11 cellular contexts compared by ENCODE assay signal in the genomic region with DNA sequence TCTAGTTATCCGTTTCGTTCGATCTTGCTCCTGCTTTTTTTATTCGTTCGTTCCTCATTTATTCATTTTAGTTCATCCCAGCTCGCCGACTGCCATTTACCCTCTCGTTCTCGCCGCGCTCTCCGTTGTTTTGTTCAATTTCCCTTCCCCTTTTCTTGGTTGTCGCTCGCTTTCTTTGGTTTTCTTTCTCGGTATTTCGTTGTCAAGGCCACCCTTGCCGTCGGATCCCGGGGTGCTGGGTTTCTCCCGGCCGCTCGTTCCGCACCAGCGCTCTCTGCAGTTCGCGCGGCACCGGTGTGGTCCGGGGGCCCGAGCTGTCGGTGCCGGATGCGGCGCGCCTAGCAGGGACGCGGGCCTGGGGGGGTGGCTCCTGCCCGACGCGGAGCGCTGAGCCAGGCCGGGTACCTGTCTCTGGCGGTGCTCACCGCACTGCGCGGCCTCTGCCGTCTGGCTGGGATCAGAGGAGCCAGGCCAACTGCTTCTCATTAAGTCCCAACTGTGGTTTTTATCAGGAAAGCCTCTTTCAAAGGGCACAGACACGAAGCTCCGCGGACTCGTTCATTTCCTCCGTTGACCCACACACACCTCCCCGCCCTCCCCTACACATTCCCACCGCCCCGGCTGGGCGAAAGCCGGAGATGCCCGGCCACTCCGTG. TPM values are rescaled to one million over a fixed set of nuclear protein-coding genes. Genes with fewer than 3 reads are reported as not detected.
DNase-seq lines count a peak whose midpoint lies in the region; ATAC-seq and TF ChIP-seq lines count a peak whose summit lies in the region.
"Had no signal": no experiment of that assay in that cellular context is flagged by ENCODE, and none has a peak within 500 bp of the region (broad histone marks: within the 10 kb centered on the region; RNA-seq: fewer than 3 reads in every experiment).

No MANE protein-coding gene starts in this region.

- no peaks in the 10 kb centered on the region for H3K36me3 Mint-ChIP-seq in activated naive CD4-positive, alpha-beta T cell treated with anti-CD3 and anti-CD28 coated beads, Interleukin-2, amount 10 ng/mL, durations not matched to agents 7 days and 5 days
- no peaks in the 10 kb centered on the region for H3K36me3 Mint-ChIP-seq in stimulated activated naive CD8-positive, alpha-beta T cell treated with anti-CD3 and anti-CD28 coated beads, Interleukin-15, Interleukin-2, amounts not matched to agents 100 ng/mL and 50 ng/mL, for 24 hours (ENCODE audit: low read depth)

- H3K4me2 ChIP-seq in SK-N-SH = no peak overlapping the region

- H3K4me3 ChIP-seq in SK-N-SH (ENCODE audit: low read depth in 2 of 2, low read length in 1 of 2) = no peak overlapping the region

- H4K20me1 ChIP-seq in SK-N-SH (ENCODE audit: insufficient read depth) = no peaks in the 10 kb centered on the region

- H3K79me2 ChIP-seq in SK-N-SH (ENCODE audit: insufficient read depth) = no peaks in the 10 kb centered on the region

- no peak for TF ChIP-seq EP300 in SK-N-SH (IDR thresholded peaks at IDR 0.05; ENCODE audit: borderline replicate concordance in 1 of 2, low read depth in 1 of 2, low read length in 1 of 2)

- H3K36me3 ChIP-seq in SK-N-SH (replicated peaks in 1 of 2; ENCODE audit: control insufficient read depth in 1 of 2, insufficient read depth in 2 of 2, low read length in 1 of 2) = no peaks in the 10 kb centered on the region
- H3K36me3 ChIP-seq: breast epithelium, heart left ventricle had no signal

- no peak for ATAC-seq in GM18873 (IDR thresholded peaks at IDR 0.05; ENCODE audit: low FRiP score, unreplicated experiment)

- no peaks in the 10 kb centered on the region for H3K9me3 Mint-ChIP-seq in activated naive CD4-positive, alpha-beta T cell treated with anti-CD3 and anti-CD28 coated beads, Interleukin-2, amount 10 ng/mL, durations not matched to agents 7 days and 5 days
- H3K9me3 Mint-ChIP-seq in stimulated activated naive CD8-positive, alpha-beta T cell treated with anti-CD3 and anti-CD28 coated beads, Interleukin-15, Interleukin-2, amounts not matched to agents 100 ng/mL and 50 ng/mL, for 24 hours = no peaks in the 10 kb centered on the region

- no peak overlapping the region for H3K27ac ChIP-seq in SK-N-SH (ENCODE audit: low read depth in 2 of 2, low read length in 1 of 2)
- H3K27ac ChIP-seq: breast epithelium, heart left ventricle had no signal

- H3K27me3 ChIP-seq in SK-N-SH (ENCODE audit: insufficient read depth) = no peaks in the 10 kb centered on the region; the same call in 1 of the 2 replicates

- POLR2A ChIA-PET in SK-N-SH (lab: Yijun Ruan, JAX) = no interaction called here

- no peak overlapping the region for H3K27ac Mint-ChIP-seq in activated naive CD4-positive, alpha-beta T cell treated with anti-CD3 and anti-CD28 coated beads, Interleukin-2, amount 10 ng/mL, durations not matched to agents 7 days and 5 days
- no peak overlapping the region for H3K27ac Mint-ChIP-seq in stimulated activated naive CD8-positive, alpha-beta T cell treated with anti-CD3 and anti-CD28 coated beads, Interleukin-15, Interleukin-2, amounts not matched to agents 100 ng/mL and 50 ng/mL, for 24 hours

- H3K4me1 ChIP-seq in SK-N-SH (ENCODE audit: control insufficient read depth in 1 of 2, insufficient read depth in 2 of 2, low read depth in 1 of 2, low read length in 1 of 2) = peaks cover 0 to 26% of the 10 kb centered on the region in 2 experiments; a peak in 2 of 4 replicates
- H3K4me1 ChIP-seq: breast epithelium had no signal

- no peaks in the 10 kb centered on the region for H3F3A ChIP-seq in SK-N-SH (replicated peaks; ENCODE audit: insufficient read depth)

- H3K9me3 ChIP-seq in SK-N-SH = no peaks in the 10 kb centered on the region
- H3K9me3 ChIP-seq: heart left ventricle had no signal

- H3K9ac ChIP-seq in SK-N-SH = no peak overlapping the region

- no peak overlapping the region for H2AFZ ChIP-seq in SK-N-SH (ENCODE audit: low read depth)

- no peak for TF ChIP-seq CTCF in SK-N-SH (IDR thresholded peaks at IDR 0.05)

- 67% methylated on average over 48 of the region's 59 CpGs for WGBS in SK-N-SH (ENCODE audit: low lambda C conversion rate)

- no peaks in the 10 kb centered on the region for H3K9me2 ChIP-seq in SK-N-SH

- DNase-seq in activated gamma-delta T cell treated with Interleukin-2 at 50 U/mL for 16 hours (peak; percentile 15), activated gamma-delta T cell (lab: John Stamatoyannopoulos, UW) (no peak), iPS-NIHi7 (ENCODE audit: extremely low spot score) (peak; percentile 46), SK-N-SH (no peak)
- peak; percentile 38 for DNase-seq in activated naive CD4-positive, alpha-beta T cell treated with anti-CD3 and anti-CD28 coated beads, Interleukin-2, amount 10 ng/mL, durations not matched to agents 7 days and 5 days
- DNase-seq in activated effector memory CD4-positive, alpha-beta T cell treated with anti-CD3 and anti-CD28 coated beads, Interleukin-2, amount 50 U/mL, for 16 hours = no peak
- DNase-seq: heart left ventricle, NCI-H226 had no signal

- CTCF ChIA-PET in activated naive CD4-positive, alpha-beta T cell treated with anti-CD3 and anti-CD28 coated beads, Interleukin-2, amount 10 ng/mL, durations not matched to agents 7 days and 5 days (lab: Charles Lee) = no interaction called here
- CTCF ChIA-PET in SK-N-SH (lab: Yijun Ruan, JAX) = interaction anchor here (1.2 to 42.0 kb wide), 5 partner anchors 8 to 31 kb away, joined by 3 to 1768 read pairs (median 5); a partner anchor contains a TSS

- peaks cover 5% of the 10 kb centered on the region for H3K4me1 Mint-ChIP-seq in activated naive CD4-positive, alpha-beta T cell treated with anti-CD3 and anti-CD28 coated beads, Interleukin-2, amount 10 ng/mL, durations not matched to agents 7 days and 5 days
- peaks cover 6% of the 10 kb centered on the region for H3K4me1 Mint-ChIP-seq in stimulated activated naive CD8-positive, alpha-beta T cell treated with anti-CD3 and anti-CD28 coated beads, Interleukin-15, Interleukin-2, amounts not matched to agents 100 ng/mL and 50 ng/mL, for 24 hours (ENCODE audit: low read depth)

- H3K4me3 Mint-ChIP-seq in activated naive CD4-positive, alpha-beta T cell treated with anti-CD3 and anti-CD28 coated beads, Interleukin-2, amount 10 ng/mL, durations not matched to agents 7 days and 5 days = peak overlapping the region; percentile 2
- H3K4me3 Mint-ChIP-seq in stimulated activated naive CD8-positive, alpha-beta T cell treated with anti-CD3 and anti-CD28 coated beads, Interleukin-15, Interleukin-2, amounts not matched to agents 100 ng/mL and 50 ng/mL, for 24 hours = peak overlapping the region; percentile 80

- TF ChIP-seq RAD21 in SK-N-SH (IDR thresholded peaks at IDR 0.05; ENCODE audit: low read length) = no peak

- H3K27me3 Mint-ChIP-seq in activated naive CD4-positive, alpha-beta T cell treated with anti-CD3 and anti-CD28 coated beads, Interleukin-2, amount 10 ng/mL, durations not matched to agents 7 days and 5 days = peaks cover 98% of the 10 kb centered on the region
- peaks cover 61% of the 10 kb centered on the region for H3K27me3 Mint-ChIP-seq in stimulated activated naive CD8-positive, alpha-beta T cell treated with anti-CD3 and anti-CD28 coated beads, Interleukin-15, Interleukin-2, amounts not matched to agents 100 ng/mL and 50 ng/mL, for 24 hours

TF ChIP-seq in SK-N-SH, 30 proteins besides CTCF, POLR2A, EP300 and RAD21 (continues in another document):
- TF ChIP-seq EZH2phosphoT487 (IDR thresholded peaks at IDR 0.05; ENCODE audit: borderline replicate concordance, low read depth) (no peak), JUND (IDR thresholded peaks at IDR 0.05) (no peak), NRF1 (IDR thresholded peaks at IDR 0.05; ENCODE audit: low read depth, low read length) (no peak), TEAD4 (IDR thresholded peaks at IDR 0.05; ENCODE audit: borderline replicate concordance, insufficient read depth) (no peak), RXRA (IDR thresholded peaks at IDR 0.05; ENCODE audit: borderline replicate concordance, low read depth) (no peak), GATA2 (CRISPR knock-in tag; IDR thresholded peaks at IDR 0.05) (no peak), NFIC (IDR thresholded peaks at IDR 0.05; ENCODE audit: borderline replicate concordance) (no peak), ELF1 (IDR thresholded peaks at IDR 0.05) (no peak), RCOR1 (IDR thresholded peaks at IDR 0.05; ENCODE audit: low read length) (no peak), TCF12 (IDR thresholded peaks at IDR 0.05) (no peak), TAF1 (IDR thresholded peaks at IDR 0.05; ENCODE audit: borderline replicate concordance, low read depth, low read length) (no peak)
- TF ChIP-seq, protein P1, sequence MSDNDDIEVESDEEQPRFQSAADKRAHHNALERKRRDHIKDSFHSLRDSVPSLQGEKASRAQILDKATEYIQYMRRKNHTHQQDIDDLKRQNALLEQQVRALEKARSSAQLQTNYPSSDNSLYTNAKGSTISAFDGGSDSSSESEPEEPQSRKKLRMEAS (IDR thresholded peaks at IDR 0.05; ENCODE audit: low read depth) = no peak
- TF ChIP-seq, protein P2, sequence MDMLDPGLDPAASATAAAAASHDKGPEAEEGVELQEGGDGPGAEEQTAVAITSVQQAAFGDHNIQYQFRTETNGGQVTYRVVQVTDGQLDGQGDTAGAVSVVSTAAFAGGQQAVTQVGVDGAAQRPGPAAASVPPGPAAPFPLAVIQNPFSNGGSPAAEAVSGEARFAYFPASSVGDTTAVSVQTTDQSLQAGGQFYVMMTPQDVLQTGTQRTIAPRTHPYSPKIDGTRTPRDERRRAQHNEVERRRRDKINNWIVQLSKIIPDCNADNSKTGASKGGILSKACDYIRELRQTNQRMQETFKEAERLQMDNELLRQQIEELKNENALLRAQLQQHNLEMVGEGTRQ (IDR thresholded peaks at IDR 0.05; ENCODE audit: borderline replicate concordance, low read depth, low read length) = no peak

RNA-seq across cellular contexts. Expression of a gene that starts 1.7 kb away (rescaled TPM):
- not detected in 2 replicates for polyA plus RNA-seq in SK-N-SH (2012; rRNA removed)
- not detected in 2 replicates for polyA plus RNA-seq in SK-N-SH (2012; cell fraction: cytosol; rRNA removed)
- not detected in 2 replicates for polyA plus RNA-seq in SK-N-SH (2012; cell fraction: nucleus; rRNA removed)
- polyA plus RNA-seq: heart left ventricle had no signal

RNA-seq across cellular contexts. Expression of a gene that starts 34.4 kb away (rescaled TPM):
- polyA plus RNA-seq in SK-N-SH (2012; rRNA removed) = 34.6 and 46.3 TPM in 2 replicates
- polyA plus RNA-seq in SK-N-SH (2012; cell fraction: cytosol; rRNA removed) = 19.4 and 26.7 TPM in 2 replicates
- 103 and 120 TPM in 2 replicates for polyA plus RNA-seq in SK-N-SH (2012; cell fraction: nucleus; rRNA removed)

RNA-seq across cellular contexts. Expression of a gene that starts 43.5 kb away (rescaled TPM):
- polyA plus RNA-seq in SK-N-SH (2012; rRNA removed) = not detected in 2 replicates
- polyA plus RNA-seq in SK-N-SH (2012; cell fraction: cytosol; rRNA removed) = not detected in 2 replicates
- polyA plus RNA-seq in SK-N-SH (2012; cell fraction: nucleus; rRNA removed) = 0.06 TPM in 1 of 2 replicates, not detected in the other

Comparison
In these comparisons a context has a peak if more than half of its experiments do, and no peak if none do; other contexts are left out.
1. DNase-seq: peak in activated gamma-delta T cell treated with Interleukin-2 at 50 U/mL for 16 hours (single experiment), activated naive CD4-positive, alpha-beta T cell treated with anti-CD3 and anti-CD28 coated beads, Interleukin-2, amount 10 ng/mL, durations not matched to agents 7 days and 5 days (single experiment) and iPS-NIHi7 (single experiment); none in activated gamma-delta T cell (single experiment), SK-N-SH (single experiment) and activated effector memory CD4-positive, alpha-beta T cell treated with anti-CD3 and anti-CD28 coated beads, Interleukin-2, amount 50 U/mL, for 16 hours (single experiment).